In the genomic region with DNA sequence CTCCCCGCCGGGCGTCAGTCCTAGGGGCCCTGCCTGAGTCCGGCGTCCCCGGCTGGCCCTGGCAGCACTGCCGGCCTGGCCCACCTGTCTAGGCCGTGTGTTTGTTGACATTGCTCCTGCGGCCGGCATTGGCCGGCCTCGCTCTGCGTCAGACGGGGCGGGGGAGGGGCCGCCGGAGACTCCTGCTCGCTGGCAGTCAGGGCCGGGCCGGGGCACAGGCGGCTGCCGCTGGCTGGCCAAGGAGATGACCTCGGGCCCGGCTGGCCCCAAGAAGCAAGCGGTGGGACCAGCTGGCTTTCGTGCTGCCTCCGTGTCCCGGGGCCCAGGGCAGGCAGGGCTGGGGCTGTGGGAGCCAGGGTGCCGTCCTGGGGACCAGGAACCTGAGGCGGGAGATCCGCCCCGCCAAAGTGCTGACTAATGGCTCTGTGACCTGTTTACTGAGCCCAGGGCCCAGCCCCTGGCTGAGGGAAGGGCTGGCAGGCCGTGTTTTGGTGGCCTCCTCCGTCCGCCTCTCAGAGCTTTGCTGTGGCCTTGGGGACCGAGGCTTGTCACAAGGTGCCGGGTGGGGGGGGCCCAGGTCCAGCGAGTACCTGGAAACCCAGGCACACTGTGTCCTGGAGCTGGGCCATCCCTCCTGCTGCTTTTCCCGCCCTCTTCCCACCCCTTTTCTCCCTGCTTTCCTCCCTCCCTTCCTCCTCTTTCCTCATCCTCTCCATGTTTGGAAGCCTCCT, we compare ENCODE assay signal across 1 cellular context.
TF ChIP-seq lines count a peak whose summit lies in the region.

No MANE protein-coding gene starts in this region.

TF ChIP-seq in H1, 55 proteins besides CTCF, POLR2A, EP300 and RAD21:
- TF ChIP-seq SIN3A (conservative IDR thresholded peaks at IDR 0.05 in 1 of 2, IDR thresholded peaks at IDR 0.05 in 1 of 2; ENCODE audit: low read depth in 1 of 2, low read length in 2 of 2) (peak in 1 of 2 experiments; percentile 95; a peak in 2 of 4 replicates), POLR2AphosphoS5 (IDR thresholded peaks at IDR 0.05; ENCODE audit: low read depth, low read length) (peak; percentile 56; the same call in 1 of the 2 replicates), HDAC2 (IDR thresholded peaks at IDR 0.05; ENCODE audit: borderline replicate concordance in 1 of 2, low read depth in 2 of 2, low read length in 2 of 2) (no peak), EGR1 (IDR thresholded peaks at IDR 0.05; ENCODE audit: borderline replicate concordance, low read depth, low read length) (no peak), FOSL1 (IDR thresholded peaks at IDR 0.05; ENCODE audit: insufficient read depth, low read depth, low read length) (no peak), SRF (IDR thresholded peaks at IDR 0.05; ENCODE audit: low read depth, low read length) (no peak), SIRT6 (IDR thresholded peaks at IDR 0.05; ENCODE audit: low read length) (no peak), YY1 (IDR thresholded peaks at IDR 0.05; ENCODE audit: low read depth, low read length) (no peak), NANOG (IDR thresholded peaks at IDR 0.05; ENCODE audit: insufficient read depth, low read depth, low read length, poor library complexity, severe bottlenecking) (no peak), PHF8 (conservative IDR thresholded peaks at IDR 0.05; ENCODE audit: low read depth, low read length) (peak; percentile 35; the same call in 1 of the 2 replicates), KDM1A (IDR thresholded peaks at IDR 0.05; ENCODE audit: borderline replicate concordance, low read length) (no peak), RNF2 (IDR thresholded peaks at IDR 0.05; ENCODE audit: borderline replicate concordance, low read depth, low read length, missing control alignments, poor library complexity, severe bottlenecking) (no peak), SP1 (IDR thresholded peaks at IDR 0.05; ENCODE audit: low read depth, low read length) (0 out of 2 replicates have a peak, but pooled peaks have one; percentile 28), TAF7 (optimal IDR thresholded peaks at IDR 0.05; ENCODE audit: borderline replicate concordance, low read depth, low read length) (peak; percentile 78), KDM5A (IDR thresholded peaks at IDR 0.05; ENCODE audit: low read length) (no peak), CBX8 (IDR thresholded peaks at IDR 0.05; ENCODE audit: borderline replicate concordance, low read depth, low read length) (no peak), TBP (IDR thresholded peaks at IDR 0.05; ENCODE audit: low read depth, low read length) (peak; percentile 69), SP2 (IDR thresholded peaks at IDR 0.05; ENCODE audit: low read length) (no peak), BRCA1 (IDR thresholded peaks at IDR 0.05; ENCODE audit: low read depth, low read length) (no peak), KDM4A (IDR thresholded peaks at IDR 0.05; ENCODE audit: low read depth, low read length, severe bottlenecking) (no peak), JUN (IDR thresholded peaks at IDR 0.05; ENCODE audit: low read depth, low read length) (no peak), CHD2 (IDR thresholded peaks at IDR 0.05; ENCODE audit: low read length) (0 out of 2 replicates have a peak, but pooled peaks have one; percentile 47), GTF2F1 (IDR thresholded peaks at IDR 0.05; ENCODE audit: borderline replicate concordance, low read depth, low read length) (no peak), MAX (IDR thresholded peaks at IDR 0.05) (peak; percentile 75), SP4 (IDR thresholded peaks at IDR 0.05; ENCODE audit: low read length) (no peak), SUZ12 (IDR thresholded peaks at IDR 0.05; ENCODE audit: low read length) (no peak), BACH1 (IDR thresholded peaks at IDR 0.05; ENCODE audit: low read length) (peak; percentile 88), CTBP2 (IDR thresholded peaks at IDR 0.05; ENCODE audit: borderline replicate concordance, insufficient read depth, insufficient read length, low read length) (no peak), JUND (IDR thresholded peaks at IDR 0.05; ENCODE audit: low read length) (no peak), HDAC6 (IDR thresholded peaks at IDR 0.05; ENCODE audit: low read depth, low read length) (no peak), BCL11A (IDR thresholded peaks at IDR 0.05; ENCODE audit: low read depth in 2 of 2, low read length in 2 of 2) (no peak), RXRA (IDR thresholded peaks at IDR 0.05; ENCODE audit: insufficient read depth, low read depth, low read length) (no peak), POU5F1 (IDR thresholded peaks at IDR 0.05; ENCODE audit: low read depth, low read length) (no peak), SIX5 (IDR thresholded peaks at IDR 0.05; ENCODE audit: low read depth, low read length) (no peak), ATF3 (IDR thresholded peaks at IDR 0.05; ENCODE audit: insufficient read depth, low read depth, low read length) (no peak), ASH2L (IDR thresholded peaks at IDR 0.05; ENCODE audit: low read length) (peak; percentile 37), TEAD4 (IDR thresholded peaks at IDR 0.05; ENCODE audit: low read depth, low read length) (no peak), CHD1 (IDR thresholded peaks at IDR 0.05; ENCODE audit: low read depth, low read length) (no peak), CEBPB (IDR thresholded peaks at IDR 0.05; ENCODE audit: low read depth, low read length) (no peak), ZNF274 (IDR thresholded peaks at IDR 0.05; ENCODE audit: borderline replicate concordance, extremely low read depth, low read length) (no peak), CBX5 (IDR thresholded peaks at IDR 0.05; ENCODE audit: low read depth, low read length) (no peak), SAP30 (IDR thresholded peaks at IDR 0.05; ENCODE audit: insufficient read depth, insufficient replicate concordance, low read length) (no peak), RFX5 (IDR thresholded peaks at IDR 0.05; ENCODE audit: borderline replicate concordance, low read depth, low read length) (no peak), TCF12 (IDR thresholded peaks at IDR 0.05; ENCODE audit: low read depth, low read length) (no peak), GABPA (IDR thresholded peaks at IDR 0.05; ENCODE audit: borderline replicate concordance, insufficient read depth, low read length) (no peak), RBBP5 (IDR thresholded peaks at IDR 0.05; ENCODE audit: borderline replicate concordance, low read depth, low read length) (0 out of 2 replicates have a peak, but pooled peaks have one; percentile 58), CREB1 (IDR thresholded peaks at IDR 0.05) (peak; percentile 80), EZH2 (IDR thresholded peaks at IDR 0.05; ENCODE audit: low read depth, low read length, severe bottlenecking) (no peak), MAFK (IDR thresholded peaks at IDR 0.05; ENCODE audit: low read depth, low read length) (peak; percentile 85; the same call in 1 of the 2 replicates), NRF1 (IDR thresholded peaks at IDR 0.05; ENCODE audit: low read depth, low read length) (no peak), TAF1 (IDR thresholded peaks at IDR 0.05; ENCODE audit: low read depth, low read length) (peak; percentile 86), ATF2 (IDR thresholded peaks at IDR 0.05; ENCODE audit: low read length) (no peak)
- TF ChIP-seq, protein P1, sequence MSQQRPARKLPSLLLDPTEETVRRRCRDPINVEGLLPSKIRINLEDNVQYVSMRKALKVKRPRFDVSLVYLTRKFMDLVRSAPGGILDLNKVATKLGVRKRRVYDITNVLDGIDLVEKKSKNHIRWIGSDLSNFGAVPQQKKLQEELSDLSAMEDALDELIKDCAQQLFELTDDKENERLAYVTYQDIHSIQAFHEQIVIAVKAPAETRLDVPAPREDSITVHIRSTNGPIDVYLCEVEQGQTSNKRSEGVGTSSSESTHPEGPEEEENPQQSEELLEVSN (IDR thresholded peaks at IDR 0.05): no peak
- TF ChIP-seq, protein P2, sequence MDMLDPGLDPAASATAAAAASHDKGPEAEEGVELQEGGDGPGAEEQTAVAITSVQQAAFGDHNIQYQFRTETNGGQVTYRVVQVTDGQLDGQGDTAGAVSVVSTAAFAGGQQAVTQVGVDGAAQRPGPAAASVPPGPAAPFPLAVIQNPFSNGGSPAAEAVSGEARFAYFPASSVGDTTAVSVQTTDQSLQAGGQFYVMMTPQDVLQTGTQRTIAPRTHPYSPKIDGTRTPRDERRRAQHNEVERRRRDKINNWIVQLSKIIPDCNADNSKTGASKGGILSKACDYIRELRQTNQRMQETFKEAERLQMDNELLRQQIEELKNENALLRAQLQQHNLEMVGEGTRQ (IDR thresholded peaks at IDR 0.05; ENCODE audit: low read length): no peak
- TF ChIP-seq, protein P3, sequence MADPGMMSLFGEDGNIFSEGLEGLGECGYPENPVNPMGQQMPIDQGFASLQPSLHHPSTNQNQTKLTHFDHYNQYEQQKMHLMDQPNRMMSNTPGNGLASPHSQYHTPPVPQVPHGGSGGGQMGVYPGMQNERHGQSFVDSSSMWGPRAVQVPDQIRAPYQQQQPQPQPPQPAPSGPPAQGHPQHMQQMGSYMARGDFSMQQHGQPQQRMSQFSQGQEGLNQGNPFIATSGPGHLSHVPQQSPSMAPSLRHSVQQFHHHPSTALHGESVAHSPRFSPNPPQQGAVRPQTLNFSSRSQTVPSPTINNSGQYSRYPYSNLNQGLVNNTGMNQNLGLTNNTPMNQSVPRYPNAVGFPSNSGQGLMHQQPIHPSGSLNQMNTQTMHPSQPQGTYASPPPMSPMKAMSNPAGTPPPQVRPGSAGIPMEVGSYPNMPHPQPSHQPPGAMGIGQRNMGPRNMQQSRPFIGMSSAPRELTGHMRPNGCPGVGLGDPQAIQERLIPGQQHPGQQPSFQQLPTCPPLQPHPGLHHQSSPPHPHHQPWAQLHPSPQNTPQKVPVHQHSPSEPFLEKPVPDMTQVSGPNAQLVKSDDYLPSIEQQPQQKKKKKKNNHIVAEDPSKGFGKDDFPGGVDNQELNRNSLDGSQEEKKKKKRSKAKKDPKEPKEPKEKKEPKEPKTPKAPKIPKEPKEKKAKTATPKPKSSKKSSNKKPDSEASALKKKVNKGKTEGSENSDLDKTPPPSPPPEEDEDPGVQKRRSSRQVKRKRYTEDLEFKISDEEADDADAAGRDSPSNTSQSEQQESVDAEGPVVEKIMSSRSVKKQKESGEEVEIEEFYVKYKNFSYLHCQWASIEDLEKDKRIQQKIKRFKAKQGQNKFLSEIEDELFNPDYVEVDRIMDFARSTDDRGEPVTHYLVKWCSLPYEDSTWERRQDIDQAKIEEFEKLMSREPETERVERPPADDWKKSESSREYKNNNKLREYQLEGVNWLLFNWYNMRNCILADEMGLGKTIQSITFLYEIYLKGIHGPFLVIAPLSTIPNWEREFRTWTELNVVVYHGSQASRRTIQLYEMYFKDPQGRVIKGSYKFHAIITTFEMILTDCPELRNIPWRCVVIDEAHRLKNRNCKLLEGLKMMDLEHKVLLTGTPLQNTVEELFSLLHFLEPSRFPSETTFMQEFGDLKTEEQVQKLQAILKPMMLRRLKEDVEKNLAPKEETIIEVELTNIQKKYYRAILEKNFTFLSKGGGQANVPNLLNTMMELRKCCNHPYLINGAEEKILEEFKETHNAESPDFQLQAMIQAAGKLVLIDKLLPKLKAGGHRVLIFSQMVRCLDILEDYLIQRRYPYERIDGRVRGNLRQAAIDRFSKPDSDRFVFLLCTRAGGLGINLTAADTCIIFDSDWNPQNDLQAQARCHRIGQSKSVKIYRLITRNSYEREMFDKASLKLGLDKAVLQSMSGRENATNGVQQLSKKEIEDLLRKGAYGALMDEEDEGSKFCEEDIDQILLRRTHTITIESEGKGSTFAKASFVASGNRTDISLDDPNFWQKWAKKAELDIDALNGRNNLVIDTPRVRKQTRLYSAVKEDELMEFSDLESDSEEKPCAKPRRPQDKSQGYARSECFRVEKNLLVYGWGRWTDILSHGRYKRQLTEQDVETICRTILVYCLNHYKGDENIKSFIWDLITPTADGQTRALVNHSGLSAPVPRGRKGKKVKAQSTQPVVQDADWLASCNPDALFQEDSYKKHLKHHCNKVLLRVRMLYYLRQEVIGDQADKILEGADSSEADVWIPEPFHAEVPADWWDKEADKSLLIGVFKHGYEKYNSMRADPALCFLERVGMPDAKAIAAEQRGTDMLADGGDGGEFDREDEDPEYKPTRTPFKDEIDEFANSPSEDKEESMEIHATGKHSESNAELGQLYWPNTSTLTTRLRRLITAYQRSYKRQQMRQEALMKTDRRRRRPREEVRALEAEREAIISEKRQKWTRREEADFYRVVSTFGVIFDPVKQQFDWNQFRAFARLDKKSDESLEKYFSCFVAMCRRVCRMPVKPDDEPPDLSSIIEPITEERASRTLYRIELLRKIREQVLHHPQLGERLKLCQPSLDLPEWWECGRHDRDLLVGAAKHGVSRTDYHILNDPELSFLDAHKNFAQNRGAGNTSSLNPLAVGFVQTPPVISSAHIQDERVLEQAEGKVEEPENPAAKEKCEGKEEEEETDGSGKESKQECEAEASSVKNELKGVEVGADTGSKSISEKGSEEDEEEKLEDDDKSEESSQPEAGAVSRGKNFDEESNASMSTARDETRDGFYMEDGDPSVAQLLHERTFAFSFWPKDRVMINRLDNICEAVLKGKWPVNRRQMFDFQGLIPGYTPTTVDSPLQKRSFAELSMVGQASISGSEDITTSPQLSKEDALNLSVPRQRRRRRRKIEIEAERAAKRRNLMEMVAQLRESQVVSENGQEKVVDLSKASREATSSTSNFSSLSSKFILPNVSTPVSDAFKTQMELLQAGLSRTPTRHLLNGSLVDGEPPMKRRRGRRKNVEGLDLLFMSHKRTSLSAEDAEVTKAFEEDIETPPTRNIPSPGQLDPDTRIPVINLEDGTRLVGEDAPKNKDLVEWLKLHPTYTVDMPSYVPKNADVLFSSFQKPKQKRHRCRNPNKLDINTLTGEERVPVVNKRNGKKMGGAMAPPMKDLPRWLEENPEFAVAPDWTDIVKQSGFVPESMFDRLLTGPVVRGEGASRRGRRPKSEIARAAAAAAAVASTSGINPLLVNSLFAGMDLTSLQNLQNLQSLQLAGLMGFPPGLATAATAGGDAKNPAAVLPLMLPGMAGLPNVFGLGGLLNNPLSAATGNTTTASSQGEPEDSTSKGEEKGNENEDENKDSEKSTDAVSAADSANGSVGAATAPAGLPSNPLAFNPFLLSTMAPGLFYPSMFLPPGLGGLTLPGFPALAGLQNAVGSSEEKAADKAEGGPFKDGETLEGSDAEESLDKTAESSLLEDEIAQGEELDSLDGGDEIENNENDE (IDR thresholded peaks at IDR 0.05; ENCODE audit: insufficient replicate concordance, low read length): no peak
